Comparison of ENCODE assay signal across 35 cellular contexts in genomic region chr4:43918377-43918776, GRCh38.
"Had no signal": no experiment of that assay in that cellular context is flagged by ENCODE, and none has a peak within 500 bp of the region (broad histone marks: within the 10 kb centered on the region; RNA-seq: fewer than 3 reads in every experiment).

No MANE protein-coding gene starts in this region.

- H3K36me3 ChIP-seq: MG63 had no signal

- H3K27me3 ChIP-seq: MG63 had no signal

- H3K4me3 ChIP-seq: MG63 had no signal

- DNase-seq: Karpas-422, Kasumi-1, MG63, MM.1S, MV-4-11, NCI-H1048, NCI-H1092, NCI-H1092 treated with DMSO at 0.1 percent for 48 hours, NCI-H1105, NCI-H1105 treated with DMSO at 0.1 percent for 48 hours, NCI-H1417, NCI-H1417 treated with DMSO at 0.1 percent for 48 hours, NCI-H1436, NCI-H1436 treated with DMSO at 0.1 percent for 48 hours, NCI-H146, NCI-H1694, NCI-H1694 treated with DMSO at 0.1 percent for 48 hours, NCI-H187, NCI-H187 treated with DMSO at 0.1 percent for 48 hours, NCI-H1930, NCI-H2029, NCI-H2029 treated with DMSO at 0.1 percent for 48 hours, NCI-H2081, NCI-H2081 treated with DMSO at 0.1 percent for 48 hours, NCI-H2107, NCI-H2171, NCI-H2171 treated with DMSO at 0.1 percent for 48 hours, NCI-H2227 treated with DMSO at 0.1 percent for 48 hours, NCI-H226, NCI-H345, NCI-H446, NCI-H446 treated with DMSO at 0.1 percent for 48 hours, NCI-H510A, NCI-H510A treated with DMSO at 0.1 percent for 48 hours, NCI-H524 had no signal
